In the genomic region with DNA sequence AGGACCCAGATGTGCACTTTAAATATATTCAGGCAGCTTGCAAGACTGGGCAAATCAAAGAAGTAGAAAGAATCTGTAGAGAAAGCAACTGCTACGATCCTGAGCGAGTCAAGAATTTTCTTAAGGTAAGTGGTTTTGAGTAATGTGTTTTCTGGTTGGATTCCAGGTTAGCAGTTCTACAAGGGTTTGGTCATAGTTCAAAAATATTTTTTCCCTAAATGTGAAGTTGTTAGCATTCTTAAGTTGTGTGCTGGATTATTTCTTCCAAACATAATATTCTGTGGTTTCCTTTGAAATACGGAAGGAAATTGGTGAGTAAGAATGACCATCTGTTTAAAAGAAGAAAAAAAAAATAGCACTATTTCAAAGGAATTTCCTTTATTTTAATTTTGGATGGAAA, we compare ENCODE assay signal across 1 cellular context.
TF ChIP-seq lines count a peak whose summit lies in the region.

No MANE protein-coding gene starts in this region.

TF ChIP-seq in HEK293T, 16 proteins besides CTCF, POLR2A, EP300 and RAD21:
- TF ChIP-seq FOXM1 (IDR thresholded peaks at IDR 0.05; ENCODE audit: borderline replicate concordance) (no peak), FOXK2 (IDR thresholded peaks at IDR 0.05) (no peak), BHLHE40 (IDR thresholded peaks at IDR 0.05; ENCODE audit: borderline replicate concordance) (no peak), SUZ12 (IDR thresholded peaks at IDR 0.05) (no peak)
